ENCODE assay signal across 1 cellular context in genomic region chr22:46294784-46295183, GRCh38.
TF ChIP-seq lines count a peak whose summit lies in the region.

No MANE protein-coding gene starts in this region.

TF ChIP-seq in IMR-90, 13 proteins besides CTCF, POLR2A, EP300 and RAD21:
- TF ChIP-seq CHD1 (IDR thresholded peaks at IDR 0.05; ENCODE audit: low read depth, low read length) (no peak), ELK1 (IDR thresholded peaks at IDR 0.05; ENCODE audit: borderline replicate concordance, low read depth, low read length) (no peak), MAZ (IDR thresholded peaks at IDR 0.05; ENCODE audit: borderline replicate concordance, low read depth, low read length) (no peak), NFE2L2 (IDR thresholded peaks at IDR 0.05; ENCODE audit: low read depth, low read length) (no peak), RCOR1 (IDR thresholded peaks at IDR 0.05; ENCODE audit: insufficient replicate concordance, low read length) (no peak), BHLHE40 (IDR thresholded peaks at IDR 0.05; ENCODE audit: low read depth, low read length) (no peak), SMC3 (IDR thresholded peaks at IDR 0.05; ENCODE audit: low read depth, low read length) (no peak), MAFK (IDR thresholded peaks at IDR 0.05; ENCODE audit: low read depth, low read length) (no peak), FOS (IDR thresholded peaks at IDR 0.05; ENCODE audit: low read depth, low read length) (no peak), RFX5 (IDR thresholded peaks at IDR 0.05; ENCODE audit: low read depth, low read length) (no peak), USF2 (IDR thresholded peaks at IDR 0.05; ENCODE audit: low read depth, low read length) (no peak), MXI1 (IDR thresholded peaks at IDR 0.05; ENCODE audit: borderline replicate concordance, low read depth, low read length) (no peak), CEBPB (IDR thresholded peaks at IDR 0.05; ENCODE audit: low read depth, low read length) (no peak)
